7 cellular contexts compared by ENCODE assay signal in genomic region chr6:152863618-152864326, GRCh38.
A peak's percentile ranks its signal among the peaks of the same experiment; 100 is the strongest.
DNase-seq lines count a peak whose midpoint lies in the region; ATAC-seq, FAIRE-seq and TF ChIP-seq lines count a peak whose summit lies in the region.

No MANE protein-coding gene starts in this region.

- no peak overlapping the region for H2AFZ ChIP-seq in astrocyte (ENCODE audit: low read depth, low read length)

- peak; percentile 97 for ATAC-seq in HG02623 (IDR thresholded peaks at IDR 0.05; ENCODE audit: unreplicated experiment)

- no peak overlapping the region for H3K4me3 ChIP-seq in astrocyte (ENCODE audit: insufficient read depth, low read depth, low read length)

- DNase-seq in GM12892 (ENCODE audit: insufficient read length) (no peak), NCI-H1048 (lab: John Stamatoyannopoulos, UW) (peak; percentile 36), T-helper 2 cell (peak in 4 of 5 experiments; percentile 19 to 58 (median 41)), astrocyte (ENCODE audit: low read depth) (peak; percentile 41), hippocampal formation (lab: John Stamatoyannopoulos, UW) (peak; percentile 46 to 66), smooth muscle cell of the brain vasculature (ENCODE audit: low read depth, low spot score) (peak; percentile 83)

- H3K27me3 Mint-ChIP-seq in astrocyte (ENCODE audit: low read depth, unreplicated experiment) = no peaks in the 10 kb centered on the region

- H3K4me1 ChIP-seq in astrocyte (ENCODE audit: insufficient read depth, low read length) = no peaks in the 10 kb centered on the region

- H3K4me2 ChIP-seq in astrocyte (ENCODE audit: low read length) = no peak overlapping the region

- H3K27me3 ChIP-seq in astrocyte (ENCODE audit: insufficient read depth, low read length) = no peaks in the 10 kb centered on the region

- H3K4me1 Mint-ChIP-seq in astrocyte (ENCODE audit: low read depth, unreplicated experiment) = no peaks in the 10 kb centered on the region

- H3K9me3 ChIP-seq in astrocyte (ENCODE audit: insufficient read depth, low read depth, low read length) = no peaks in the 10 kb centered on the region

- no peaks in the 10 kb centered on the region for H3K36me3 Mint-ChIP-seq in astrocyte (ENCODE audit: low read depth, unreplicated experiment)

- no peak overlapping the region for H3K27ac Mint-ChIP-seq in astrocyte (ENCODE audit: unreplicated experiment)

- peak; percentile 76 for TF ChIP-seq CTCF in astrocyte (IDR thresholded peaks at IDR 0.05; ENCODE audit: insufficient read depth, low read depth, low read length)

- no peak overlapping the region for H3K9ac ChIP-seq in astrocyte (ENCODE audit: low read length)

- no peaks in the 10 kb centered on the region for H3K36me3 ChIP-seq in astrocyte (ENCODE audit: insufficient read depth, low read length)

- FAIRE-seq in GM12892 (lab: Jason Lieb, UNC) = peak; percentile 85
- peak; percentile 64 for FAIRE-seq in astrocyte (lab: Jason Lieb, UNC)

- no peaks in the 10 kb centered on the region for H3K9me3 Mint-ChIP-seq in astrocyte (ENCODE audit: unreplicated experiment)

- TF ChIP-seq POLR2A in GM12892 (IDR thresholded peaks at IDR 0.05; ENCODE audit: low read depth, low read length) = no peak

- no peak overlapping the region for H3K4me3 Mint-ChIP-seq in astrocyte (ENCODE audit: unreplicated experiment)

- no peak overlapping the region for H3K27ac ChIP-seq in astrocyte (ENCODE audit: low read depth, low read length)

- H3K79me2 ChIP-seq in astrocyte (ENCODE audit: insufficient read depth, low read length) = no peaks in the 10 kb centered on the region

- no peaks in the 10 kb centered on the region for H4K20me1 ChIP-seq in astrocyte (ENCODE audit: insufficient read depth, low read length)
